In genomic region chr2:36566887-36567286, GRCh38 we compare ENCODE assay signal across 17 cellular contexts.
"Had no signal": no experiment of that assay in that cellular context is flagged by ENCODE, and none has a peak within 500 bp of the region (broad histone marks: within the 10 kb centered on the region; RNA-seq: fewer than 3 reads in every experiment).

No MANE protein-coding gene starts in this region.

- H3K9me3 Mint-ChIP-seq: activated CD8-positive, alpha-beta T cell treated with anti-CD3 and anti-CD28 coated beads for 36 hours; activated naive CD4-positive, alpha-beta T cell treated with anti-CD3 and anti-CD28 coated beads for 36 hours; stimulated activated naive B cell treated with anti-CD40 and anti-IgM and Interleukin-4, amounts not matched to agents 10 μg/mL and 1 μg/mL and 100 μg/mL, for 72 hours; type B pancreatic cell had no signal

- DNase-seq: activated CD4-positive, alpha-beta T cell treated with anti-CD3 and anti-CD28 coated beads for 4 hours; activated CD8-positive, alpha-beta memory T cell treated with anti-CD3 and anti-CD28 coated beads, Interleukin-2, amount 50 U/mL, for 48 hours; activated CD8-positive, alpha-beta T cell treated with anti-CD3 and anti-CD28 coated beads for 36 hours; activated naive CD4-positive, alpha-beta T cell treated with anti-CD3 and anti-CD28 coated beads for 36 hours; effector CD8-positive, alpha-beta T cell; hippocampal formation; midbrain; occipital lobe; stimulated activated CD4-positive, alpha-beta T cell treated with anti-CD3 and anti-CD28 coated beads, Interleukin-2, amount 100 ng/mL, for 24 hours; stimulated activated naive B cell treated with anti-CD40 and anti-IgM and Interleukin-4, amounts not matched to agents 10 μg/mL and 1 μg/mL and 100 μg/mL, for 72 hours; T-helper 9 cell; WERI-Rb-1 had no signal

- H3K27ac ChIP-seq: cardiac muscle cell, suprapubic skin, WERI-Rb-1 had no signal

- H3K27ac Mint-ChIP-seq: activated CD8-positive, alpha-beta T cell treated with anti-CD3 and anti-CD28 coated beads for 36 hours; activated naive CD4-positive, alpha-beta T cell treated with anti-CD3 and anti-CD28 coated beads for 36 hours; stimulated activated naive B cell treated with anti-CD40 and anti-IgM and Interleukin-4, amounts not matched to agents 10 μg/mL and 1 μg/mL and 100 μg/mL, for 72 hours; type B pancreatic cell had no signal

- H3K27me3 Mint-ChIP-seq: activated CD8-positive, alpha-beta T cell treated with anti-CD3 and anti-CD28 coated beads for 36 hours; stimulated activated naive B cell treated with anti-CD40 and anti-IgM and Interleukin-4, amounts not matched to agents 10 μg/mL and 1 μg/mL and 100 μg/mL, for 72 hours; type B pancreatic cell had no signal

- H3K4me3 Mint-ChIP-seq: activated CD8-positive, alpha-beta T cell treated with anti-CD3 and anti-CD28 coated beads for 36 hours; activated naive CD4-positive, alpha-beta T cell treated with anti-CD3 and anti-CD28 coated beads for 36 hours; stimulated activated naive B cell treated with anti-CD40 and anti-IgM and Interleukin-4, amounts not matched to agents 10 μg/mL and 1 μg/mL and 100 μg/mL, for 72 hours; type B pancreatic cell had no signal

- H3K4me3 ChIP-seq: cardiac muscle cell, suprapubic skin had no signal

- FAIRE-seq: colon had no signal

- ATAC-seq: activated CD8-positive, alpha-beta T cell treated with anti-CD3 and anti-CD28 coated beads for 36 hours; sciatic nerve; stimulated activated naive B cell treated with anti-CD40 and anti-IgM and Interleukin-4, amounts not matched to agents 10 μg/mL and 1 μg/mL and 100 μg/mL, for 72 hours had no signal

- H3K9me3 ChIP-seq: suprapubic skin had no signal

- H3K27me3 ChIP-seq: cardiac muscle cell, suprapubic skin had no signal
